Comparison of ENCODE assay signal across 28 cellular contexts in the genomic region with DNA sequence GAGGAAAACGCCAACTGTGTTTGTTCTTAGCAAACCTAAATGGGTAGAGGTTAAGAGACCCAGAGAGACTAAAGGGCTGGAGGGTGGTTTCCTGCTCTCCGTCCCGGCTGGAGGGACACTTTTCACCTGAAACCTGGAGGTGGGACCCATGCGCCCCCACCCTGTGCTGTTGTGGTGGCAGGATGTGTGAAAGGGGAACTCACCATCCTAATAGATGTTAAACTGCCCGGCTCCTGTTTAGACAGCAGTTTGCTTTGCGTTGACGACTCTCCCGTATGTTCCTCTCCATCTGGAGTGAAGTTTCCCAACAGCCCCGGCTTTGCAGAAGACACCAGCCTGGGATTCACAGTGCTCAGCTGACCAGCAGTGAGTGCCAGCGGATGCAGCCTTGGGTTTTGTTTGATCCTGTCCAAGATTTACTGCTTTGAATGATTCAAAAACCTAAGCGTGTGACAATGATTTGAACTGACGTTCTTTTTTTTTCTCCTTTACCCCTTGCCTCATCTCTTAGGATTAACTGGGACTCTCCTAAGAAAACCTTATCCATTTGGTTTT.
DNase-seq lines count a peak whose midpoint lies in the region; ATAC-seq, FAIRE-seq and TF ChIP-seq lines count a peak whose summit lies in the region.
"Had no signal": no experiment of that assay in that cellular context is flagged by ENCODE, and none has a peak within 500 bp of the region (broad histone marks: within the 10 kb centered on the region; RNA-seq: fewer than 3 reads in every experiment).

No MANE protein-coding gene starts in this region.

- intact Hi-C loops in spleen (cut with DNase I; ENCODE audit: low total_unique reads) (no loop called here), pancreas (cut with DNase I) (no loop called here)

- no peaks in the 10 kb centered on the region for H3K36me3 Mint-ChIP-seq in glutamatergic neuron (ENCODE audit: unreplicated experiment)
- no peaks in the 10 kb centered on the region for H3K36me3 Mint-ChIP-seq in activated CD4-positive, alpha-beta T cell treated with anti-CD3 and anti-CD28 coated beads, Interleukin-2, amount 10 ng/mL, durations not matched to agents 7 days and 5 days (ENCODE audit: low read depth)
- H3K36me3 Mint-ChIP-seq: CD8-positive, alpha-beta T cell had no signal

- H3K4me3 Mint-ChIP-seq in glutamatergic neuron (ENCODE audit: unreplicated experiment), result no peak overlapping the region
- H3K4me3 Mint-ChIP-seq in activated CD4-positive, alpha-beta T cell treated with anti-CD3 and anti-CD28 coated beads, Interleukin-2, amount 10 ng/mL, durations not matched to agents 7 days and 5 days, result no peak overlapping the region
- H3K4me3 Mint-ChIP-seq: B cell; CD8-positive, alpha-beta T cell had no signal

- POLR2A ChIA-PET in activated CD4-positive, alpha-beta T cell treated with anti-CD3 and anti-CD28 coated beads, Interleukin-2, amount 10 ng/mL, durations not matched to agents 7 days and 5 days (lab: Charles Lee), result no interaction called here

- H3K27ac ChIP-seq in spleen (no peak overlapping the region), pancreas (no peak overlapping the region)
- H3K27ac ChIP-seq: A549, C4-2B, GM23248, PC-9 had no signal

- peaks cover 6% of the 10 kb centered on the region for H3K9me3 Mint-ChIP-seq in glutamatergic neuron (ENCODE audit: unreplicated experiment)
- no peaks in the 10 kb centered on the region for H3K9me3 Mint-ChIP-seq in activated CD4-positive, alpha-beta T cell treated with anti-CD3 and anti-CD28 coated beads, Interleukin-2, amount 10 ng/mL, durations not matched to agents 7 days and 5 days
- H3K9me3 Mint-ChIP-seq: CD8-positive, alpha-beta T cell had no signal

- peaks cover 23% of the 10 kb centered on the region for H3K4me1 Mint-ChIP-seq in glutamatergic neuron (ENCODE audit: low read depth, unreplicated experiment)
- no peaks in the 10 kb centered on the region for H3K4me1 Mint-ChIP-seq in activated CD4-positive, alpha-beta T cell treated with anti-CD3 and anti-CD28 coated beads, Interleukin-2, amount 10 ng/mL, durations not matched to agents 7 days and 5 days
- H3K4me1 Mint-ChIP-seq: B cell had no signal

- ATAC-seq in pancreas, result no peak
- ATAC-seq: A549; CD8-positive, alpha-beta T cell; HepG2 had no signal

- TF ChIP-seq CTCF in glutamatergic neuron (IDR thresholded peaks at IDR 0.05; ENCODE audit: partially characterized antibody, unreplicated experiment) (no peak), spleen (IDR thresholded peaks at IDR 0.05 in 8 of 11, conservative IDR thresholded peaks at IDR 0.05 in 3 of 11) (no peak), pancreas (IDR thresholded peaks at IDR 0.05) (no peak)

- H3K27me3 ChIP-seq in spleen (replicated peaks in 1 of 7), result no peaks in the 10 kb centered on the region
- no peaks in the 10 kb centered on the region for H3K27me3 ChIP-seq in pancreas

- H3K9me3 ChIP-seq in spleen, result peaks cover 0 to 15% (median 0%) of the 10 kb centered on the region in 8 donors
- no peaks in the 10 kb centered on the region for H3K9me3 ChIP-seq in pancreas
- H3K9me3 ChIP-seq: A549, Caco-2, SK-N-SH had no signal

- H3K4me3 ChIP-seq in spleen (no peak overlapping the region), pancreas (no peak overlapping the region)
- H3K4me3 ChIP-seq: A549, GM23248, PC-9 had no signal

- H3K27me3 Mint-ChIP-seq in glutamatergic neuron (ENCODE audit: unreplicated experiment), result peaks cover 1% of the 10 kb centered on the region
- no peaks in the 10 kb centered on the region for H3K27me3 Mint-ChIP-seq in activated CD4-positive, alpha-beta T cell treated with anti-CD3 and anti-CD28 coated beads, Interleukin-2, amount 10 ng/mL, durations not matched to agents 7 days and 5 days
- H3K27me3 Mint-ChIP-seq: B cell had no signal

- no peak for TF ChIP-seq POLR2A in spleen (IDR thresholded peaks at IDR 0.05)

- no peaks in the 10 kb centered on the region for H3K36me3 ChIP-seq in spleen
- H3K36me3 ChIP-seq in pancreas, result no peaks in the 10 kb centered on the region

- H3K4me1 ChIP-seq in spleen, result no peaks in the 10 kb centered on the region
- no peaks in the 10 kb centered on the region for H3K4me1 ChIP-seq in pancreas
- H3K4me1 ChIP-seq: A549, Caco-2 had no signal

- no peak for FAIRE-seq in pancreas (lab: Jason Lieb, UNC)
- FAIRE-seq: A549, GM18507, HepG2 had no signal

- peak; percentile 17 for DNase-seq in Daoy (ENCODE audit: low read depth)
- DNase-seq in RPMI8226, result peak; percentile 49
- DNase-seq in glutamatergic neuron, result no peak
- DNase-seq in spleen, result peak; percentile 41
- no peak for DNase-seq in pancreas
- DNase-seq in activated CD4-positive, alpha-beta T cell treated with anti-CD3 and anti-CD28 coated beads, Interleukin-2, amount 10 ng/mL, durations not matched to agents 7 days and 5 days, result no peak
- DNase-seq in SIG-M5 (lab: John Stamatoyannopoulos, UW), result no peak
- DNase-seq: Caco-2; CD8-positive, alpha-beta T cell; DMS79 treated with DMSO at 0.1 percent for 48 hours; GM23248; H7; Karpas-422; NCI-H1092; NCI-H1417 treated with DMSO at 0.1 percent for 48 hours; NCI-H1694 treated with DMSO at 0.1 percent for 48 hours; NCI-H2081; NCI-H226; NCI-H510A; PC-9; SHP77 treated with DMSO at 0.1 percent for 48 hours; SK-N-SH; SW 1271 had no signal

- CTCF ChIA-PET in activated CD4-positive, alpha-beta T cell treated with anti-CD3 and anti-CD28 coated beads, Interleukin-2, amount 10 ng/mL, durations not matched to agents 7 days and 5 days (lab: Charles Lee), result no interaction called here

- 55 to 65% (median 60%) methylated on average over 12 of the region's 12 CpGs for WGBS in spleen, 5 donors
- 33 to 51% methylated on average over 12 of the region's 12 CpGs for WGBS in pancreas, 2 donors

- peak overlapping the region; percentile 71 for H3K27ac Mint-ChIP-seq in glutamatergic neuron (ENCODE audit: unreplicated experiment)
- no peak overlapping the region for H3K27ac Mint-ChIP-seq in activated CD4-positive, alpha-beta T cell treated with anti-CD3 and anti-CD28 coated beads, Interleukin-2, amount 10 ng/mL, durations not matched to agents 7 days and 5 days
- H3K27ac Mint-ChIP-seq: B cell; CD8-positive, alpha-beta T cell had no signal

Comparison
In these comparisons a context has a peak if more than half of its experiments do, and no peak if none do; other contexts are left out.
1. DNase-seq: peak in Daoy (single experiment), RPMI8226 (single experiment) and spleen (single experiment); none in glutamatergic neuron (single experiment), pancreas (0 of 6), activated CD4-positive, alpha-beta T cell treated with anti-CD3 and anti-CD28 coated beads, Interleukin-2, amount 10 ng/mL, durations not matched to agents 7 days and 5 days (single experiment) and SIG-M5 (single experiment).